Comparison of ENCODE assay signal across 24 cellular contexts in genomic region chr20:61763740-61764400, GRCh38.
DNase-seq lines count a peak whose midpoint lies in the region; ATAC-seq, FAIRE-seq and TF ChIP-seq lines count a peak whose summit lies in the region.
"Had no signal": no experiment of that assay in that cellular context is flagged by ENCODE, and none has a peak within 500 bp of the region (broad histone marks: within the 10 kb centered on the region; RNA-seq: fewer than 3 reads in every experiment).

No MANE protein-coding gene starts in this region.

- intact Hi-C loops in spleen (cut with DNase I; ENCODE audit: low total_unique reads) (no loop called here), mammary epithelial cell (cut with micrococcal nuclease) (loop anchor here (10.0 kb wide), 1 partner anchor 111 kb away; no protein-coding TSS in a partner anchor)

- no peak overlapping the region for H3K4me3 ChIP-seq in RWPE2 (ENCODE audit: severe bottlenecking)
- no peak overlapping the region for H3K4me3 ChIP-seq in endodermal cell (ENCODE audit: low read length)
- no peak overlapping the region for H3K4me3 ChIP-seq in osteoblast (ENCODE audit: insufficient read depth, low read length)
- H3K4me3 ChIP-seq in spleen, result no peak overlapping the region
- H3K4me3 ChIP-seq in mammary epithelial cell (replicated peaks in 1 of 3; ENCODE audit: insufficient read depth in 1 of 3, low read depth in 2 of 3, low read length in 3 of 3), result no peak overlapping the region
- H3K4me3 ChIP-seq: GM12878, GM23338 had no signal

- H4K20me1 ChIP-seq in osteoblast (ENCODE audit: insufficient read depth, low read length) (no peaks in the 10 kb centered on the region), mammary epithelial cell (ENCODE audit: insufficient read depth, low read length) (no peaks in the 10 kb centered on the region)

- no peaks in the 10 kb centered on the region for H3K9me3 Mint-ChIP-seq in endodermal cell
- no peaks in the 10 kb centered on the region for H3K9me3 Mint-ChIP-seq in effector memory CD8-positive, alpha-beta T cell
- H3K9me3 Mint-ChIP-seq: CD8-positive, alpha-beta memory T cell; GM23338 had no signal

- ATAC-seq in RWPE2 (ENCODE audit: low read depth) (no peak), GM21390 (IDR thresholded peaks at IDR 0.05; ENCODE audit: unreplicated experiment) (no peak)
- no peak for ATAC-seq in effector memory CD8-positive, alpha-beta T cell (replicated peaks)
- ATAC-seq: GM12878, GM23338 had no signal

- no peaks in the 10 kb centered on the region for H3K36me3 Mint-ChIP-seq in endodermal cell (ENCODE audit: low read depth)
- no peaks in the 10 kb centered on the region for H3K36me3 Mint-ChIP-seq in effector memory CD8-positive, alpha-beta T cell (ENCODE audit: insufficient read depth)
- H3K36me3 Mint-ChIP-seq: CD4-positive, CD25-positive, alpha-beta regulatory T cell; CD8-positive, alpha-beta memory T cell had no signal

- H3K4me2 ChIP-seq in osteoblast (ENCODE audit: insufficient read depth, low read length) (no peak overlapping the region), mammary epithelial cell (ENCODE audit: insufficient read depth, low read depth, low read length) (no peak overlapping the region)
- H3K4me2 ChIP-seq: GM23338 had no signal

- H3K27me3 Mint-ChIP-seq in endodermal cell (ENCODE audit: insufficient read depth), result peaks cover 12% of the 10 kb centered on the region
- H3K27me3 Mint-ChIP-seq in effector memory CD8-positive, alpha-beta T cell, result peaks cover 5 to 50% of the 10 kb centered on the region in 2 donors
- H3K27me3 Mint-ChIP-seq: CD4-positive, CD25-positive, alpha-beta regulatory T cell had no signal

- in situ Hi-C loops in mammary epithelial cell (cut with MboI; ENCODE audit: low sequenced_read_pairs in 2 of 2), result no loop called here

- TF ChIP-seq CTCF in RWPE2 (IDR thresholded peaks at IDR 0.05; ENCODE audit: poor library complexity, severe bottlenecking) (no peak), endodermal cell (conservative IDR thresholded peaks at IDR 0.05) (no peak), osteoblast (IDR thresholded peaks at IDR 0.05; ENCODE audit: extremely low read depth, low read depth, low read length) (no peak), spleen (IDR thresholded peaks at IDR 0.05 in 8 of 11, conservative IDR thresholded peaks at IDR 0.05 in 3 of 11) (no peak), mammary epithelial cell (conservative IDR thresholded peaks at IDR 0.05 in 1 of 2, IDR thresholded peaks at IDR 0.05 in 1 of 2; ENCODE audit: extremely low read depth in 1 of 2, insufficient read depth in 1 of 2, low read depth in 1 of 2, low read length in 2 of 2) (no peak)

- H3K9me3 ChIP-seq in RWPE2 (ENCODE audit: severe bottlenecking) (no peaks in the 10 kb centered on the region), endodermal cell (ENCODE audit: control insufficient read depth, low read length) (no peaks in the 10 kb centered on the region), osteoblast (ENCODE audit: low read depth, low read length) (no peaks in the 10 kb centered on the region), spleen (no peaks in the 10 kb centered on the region), mammary epithelial cell (replicated peaks; ENCODE audit: insufficient read depth, low read length) (no peaks in the 10 kb centered on the region)
- H3K9me3 ChIP-seq: BE2C had no signal

- no peak for FAIRE-seq in GM12892 (lab: Jason Lieb, UNC)
- FAIRE-seq: A204.1, GM12878, H54 had no signal

- no peak overlapping the region for H3K27ac Mint-ChIP-seq in endodermal cell
- H3K27ac Mint-ChIP-seq in effector memory CD8-positive, alpha-beta T cell, result no peak overlapping the region
- H3K27ac Mint-ChIP-seq: CD4-positive, CD25-positive, alpha-beta regulatory T cell; CD8-positive, alpha-beta memory T cell; GM23338 had no signal

- H3K79me2 ChIP-seq in osteoblast (ENCODE audit: insufficient read depth, low read length) (no peaks in the 10 kb centered on the region), mammary epithelial cell (ENCODE audit: insufficient read depth, low read length) (no peaks in the 10 kb centered on the region)

- H3K27ac ChIP-seq in RWPE2 (ENCODE audit: poor library complexity, severe bottlenecking) (no peak overlapping the region), endodermal cell (ENCODE audit: low read depth, low read length) (no peak overlapping the region), osteoblast (ENCODE audit: low read depth, low read length) (no peak overlapping the region), spleen (no peak overlapping the region), mammary epithelial cell (ENCODE audit: insufficient read depth, low read depth, low read length) (no peak overlapping the region)

- peak; percentile 77 for DNase-seq in RWPE2 (ENCODE audit: low spot score)
- peak; percentile 28 for DNase-seq in endodermal cell
- DNase-seq in osteoblast (ENCODE audit: insufficient read length, low spot score, missing footprints), result peak; percentile 22
- peak; percentile 60 for DNase-seq in spleen
- no peak for DNase-seq in effector memory CD8-positive, alpha-beta T cell
- no peak for DNase-seq in GM12892 (ENCODE audit: insufficient read length)
- no peak for DNase-seq in mammary epithelial cell
- DNase-seq: ACHN; BE2C; C1 segment of cervical spinal cord; CD4-positive, CD25-positive, alpha-beta regulatory T cell; CD8-positive, alpha-beta memory T cell; COR-L47; DMS 273 treated with DMSO at 0.1 percent for 48 hours; DMS53; DND-41; EL; HCEC 1CT; IMR-90 had no signal

- H3K4me1 ChIP-seq in RWPE2 (ENCODE audit: insufficient read depth, poor library complexity, severe bottlenecking), result no peaks in the 10 kb centered on the region
- H3K4me1 ChIP-seq in endodermal cell (ENCODE audit: control insufficient read depth, insufficient read depth, low read length), result no peaks in the 10 kb centered on the region
- no peaks in the 10 kb centered on the region for H3K4me1 ChIP-seq in osteoblast (ENCODE audit: insufficient read depth, low read length)
- H3K4me1 ChIP-seq in spleen, result no peaks in the 10 kb centered on the region
- H3K4me1 ChIP-seq in mammary epithelial cell (ENCODE audit: insufficient read depth, low read length), result no peaks in the 10 kb centered on the region
- H3K4me1 ChIP-seq: BE2C had no signal

- TF ChIP-seq POLR2A in spleen (IDR thresholded peaks at IDR 0.05), result no peak
- no peak for TF ChIP-seq POLR2A in GM12892 (IDR thresholded peaks at IDR 0.05; ENCODE audit: low read depth, low read length)

- CTCF ChIA-PET in mammary epithelial cell (lab: Charles Lee; ENCODE audit: low non-redundant PET), result no interaction called here

- H3K4me1 Mint-ChIP-seq in endodermal cell, result no peaks in the 10 kb centered on the region
- H3K4me1 Mint-ChIP-seq in effector memory CD8-positive, alpha-beta T cell (ENCODE audit: low read depth in 2 of 2), result no peaks in the 10 kb centered on the region
- H3K4me1 Mint-ChIP-seq: CD4-positive, CD25-positive, alpha-beta regulatory T cell; CD8-positive, alpha-beta memory T cell had no signal

- H2AFZ ChIP-seq in osteoblast (ENCODE audit: low read length) (no peak overlapping the region), mammary epithelial cell (ENCODE audit: low read depth, low read length) (no peak overlapping the region)
- H2AFZ ChIP-seq: GM23338 had no signal

- H3K27me3 ChIP-seq in RWPE2 (ENCODE audit: insufficient read depth, poor library complexity, severe bottlenecking), result no peaks in the 10 kb centered on the region
- no peaks in the 10 kb centered on the region for H3K27me3 ChIP-seq in endodermal cell (ENCODE audit: control insufficient read depth, insufficient read depth, low read length, poor library complexity, severe bottlenecking)
- H3K27me3 ChIP-seq in osteoblast (ENCODE audit: insufficient read depth, low read length), result no peaks in the 10 kb centered on the region
- peaks cover 0 to 17% (median 0%) of the 10 kb centered on the region in 7 donors for H3K27me3 ChIP-seq in spleen (replicated peaks in 1 of 7)
- no peaks in the 10 kb centered on the region for H3K27me3 ChIP-seq in mammary epithelial cell (ENCODE audit: insufficient read depth, low read length)

- no peak overlapping the region for H3K4me3 Mint-ChIP-seq in endodermal cell
- no peak overlapping the region for H3K4me3 Mint-ChIP-seq in effector memory CD8-positive, alpha-beta T cell
- H3K4me3 Mint-ChIP-seq: CD4-positive, CD25-positive, alpha-beta regulatory T cell; CD8-positive, alpha-beta memory T cell; GM23338 had no signal

- BruUV-seq in mammary epithelial cell (replicated peaks; lab: Mats Ljungman, UMichigan), result no TSS peak

- no peak overlapping the region for H3K9ac ChIP-seq in endodermal cell (ENCODE audit: extremely low read depth, low read length, poor library complexity, severe bottlenecking)
- no peak overlapping the region for H3K9ac ChIP-seq in mammary epithelial cell (ENCODE audit: insufficient read depth, low read length)

- 89% methylated on average over 18 of the region's 18 CpGs; no CpG with 5 or more reads in 1 of the 2 experiments for WGBS in endodermal cell (ENCODE audit: insufficient coverage in 1 of 2, insufficient read length in 1 of 2), 2 experiments
- 82 to 90% (median 86%) methylated on average over 18 of the region's 18 CpGs for WGBS in spleen, 5 donors
- 90% methylated on average over 13 of the region's 18 CpGs for WGBS in mammary epithelial cell (ENCODE audit: low coverage, missing lambda C conversion rate)

- H3K36me3 ChIP-seq in RWPE2 (ENCODE audit: low read depth) (no peaks in the 10 kb centered on the region), endodermal cell (ENCODE audit: control insufficient read depth, insufficient read depth, low read length) (no peaks in the 10 kb centered on the region), osteoblast (ENCODE audit: insufficient read depth, low read length) (no peaks in the 10 kb centered on the region), spleen (no peaks in the 10 kb centered on the region), mammary epithelial cell (ENCODE audit: insufficient read depth, low read length) (no peaks in the 10 kb centered on the region)
- H3K36me3 ChIP-seq: BE2C had no signal

- dilution Hi-C loops in mammary epithelial cell (cut with HindIII; ENCODE audit: low sequenced_read_pairs), result loop anchor here (10.0 kb wide), 1 partner anchor 309 kb away; no protein-coding TSS in a partner anchor

Comparison
In these comparisons a context has a peak if more than half of its experiments do, and no peak if none do; other contexts are left out.
1. DNase-seq: peak in RWPE2 (single experiment), endodermal cell (single experiment), osteoblast (single experiment) and spleen (single experiment); none in effector memory CD8-positive, alpha-beta T cell (0 of 3), GM12892 (single experiment) and mammary epithelial cell (single experiment).